In genomic region chr6:156430361-156430760, GRCh38 we compare ENCODE assay signal across 32 cellular contexts.
"Had no signal": no experiment of that assay in that cellular context is flagged by ENCODE, and none has a peak within 500 bp of the region (broad histone marks: within the 10 kb centered on the region; RNA-seq: fewer than 3 reads in every experiment).

No MANE protein-coding gene starts in this region.

- H3K27ac ChIP-seq: adrenal gland, ascending aorta, body of pancreas, brain microvascular endothelial cell, breast epithelium, cardiac muscle cell had no signal

- H3K36me3 ChIP-seq: adrenal gland, ascending aorta, brain microvascular endothelial cell, breast epithelium, cardiac muscle cell had no signal

- H3K4me3 ChIP-seq: adrenal gland, ascending aorta, body of pancreas, breast epithelium, cardiac muscle cell had no signal

- DNase-seq: activated effector memory CD4-positive, alpha-beta T cell treated with anti-CD3 and anti-CD28 coated beads, Interleukin-2, amount 50 U/mL, for 16 hours; activated effector memory CD4-positive, alpha-beta T cell treated with Interleukin-2 at 50 U/mL for 16 hours; activated gamma-delta T cell; activated gamma-delta T cell treated with Interleukin-2 at 50 U/mL for 16 hours; activated naive CD4-positive, alpha-beta T cell; activated naive CD4-positive, alpha-beta T cell treated with anti-CD3 and anti-CD28 coated beads for 36 hours; activated naive CD4-positive, alpha-beta T cell treated with anti-CD3 and anti-CD28 coated beads, Interleukin-2, amount 10 ng/mL, durations not matched to agents 7 days and 5 days; activated naive CD4-positive, alpha-beta T cell treated with anti-CD3 and anti-CD28 coated beads, Interleukin-2, amount 50 U/mL, for 16 hours; activated naive CD4-positive, alpha-beta T cell treated with Interleukin-2 at 50 U/mL for 16 hours; activated naive CD8-positive, alpha-beta T cell treated with anti-CD3 and anti-CD28 coated beads for 36 hours; activated naive CD8-positive, alpha-beta T cell treated with anti-CD3 and anti-CD28 coated beads, Interleukin-2, amount 10 ng/mL, durations not matched to agents 7 days and 5 days; activated naive CD8-positive, alpha-beta T cell treated with anti-CD3 and anti-CD28 coated beads, Interleukin-2, amount 50 U/mL, for 24 hours; activated T-cell treated with anti-CD3 and anti-CD28 coated beads, Interleukin-2, amount 50 U/mL, for 1 hour; activated T-cell treated with anti-CD3 and anti-CD28 coated beads, Interleukin-2, amount 50 U/mL, for 24 hours; activated T-cell treated with anti-CD3 and anti-CD28 coated beads, Interleukin-2, amount 50 U/mL, for 4 hours; activated T-cell treated with anti-CD3 and anti-CD28 coated beads, Interleukin-2, amount 50 U/mL, for 48 hours; activated T-cell treated with anti-CD3 and anti-CD28 coated beads, Interleukin-2, amount 50 U/mL, for 72 hours; adrenal gland; amniotic stem cell; amygdala; anterior cingulate cortex; aorta; body of pancreas; brain microvascular endothelial cell; caudate nucleus; central memory CD4-positive, alpha-beta T cell; cerebellar nuclear complex had no signal

- H3K27me3 ChIP-seq: adrenal gland, ascending aorta, body of pancreas, brain microvascular endothelial cell, breast epithelium, cardiac muscle cell had no signal

- H3K4me1 ChIP-seq: adrenal gland, ascending aorta, body of pancreas, breast epithelium had no signal

- H3K9me3 ChIP-seq: adrenal gland, body of pancreas, breast epithelium had no signal

- ATAC-seq: activated naive CD4-positive, alpha-beta T cell treated with anti-CD3 and anti-CD28 coated beads, Interleukin-2, amount 50 U/mL, for 72 hours; activated naive CD8-positive, alpha-beta T cell treated with anti-CD3 and anti-CD28 coated beads, Interleukin-2, amount 50 U/mL, for 24 hours; activated T-cell treated with anti-CD3 and anti-CD28 coated beads, Interleukin-2, amount 50 U/mL, for 4 hours; activated T-cell treated with anti-CD3 and anti-CD28 coated beads, Interleukin-2, amount 50 U/mL, for 72 hours; activated T-helper 17 cell treated with anti-CD3 and anti-CD28 coated beads, Interleukin-2, amount 50 U/mL, for 72 hours; body of pancreas had no signal
